In the genomic region with DNA sequence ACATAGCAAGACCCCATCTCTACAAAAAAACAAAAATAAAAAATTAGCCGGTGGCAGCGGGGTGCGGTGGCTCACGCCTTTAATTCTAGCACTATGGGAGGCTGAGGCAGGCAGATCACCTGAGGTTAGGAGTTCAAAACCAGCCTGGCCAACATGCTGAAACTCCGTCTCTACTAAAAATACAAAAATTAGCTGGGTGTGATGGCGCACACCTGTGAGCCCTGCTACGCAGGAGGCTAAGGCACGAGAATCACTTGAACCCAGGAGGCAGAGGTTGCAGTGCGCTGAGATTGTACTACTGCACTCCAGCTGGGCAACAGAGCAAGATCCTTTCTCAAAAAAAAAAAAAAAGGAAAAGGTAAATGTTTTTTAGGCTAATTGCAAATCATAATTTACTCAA, we compare ENCODE assay signal across 8 cellular contexts. TPM values are rescaled to one million over a fixed set of nuclear protein-coding genes. Genes with fewer than 3 reads are reported as not detected.
DNase-seq lines count a peak whose midpoint lies in the region; TF ChIP-seq lines count a peak whose summit lies in the region.
"Not testable (repeated sequence)": the region's sequence is repeated elsewhere in the genome, so short reads cannot be mapped to it uniquely, and the experiment has no call there.

No MANE protein-coding gene starts in this region.

- H3K27ac Mint-ChIP-seq in chondrocyte (ENCODE audit: unreplicated experiment) (peak overlapping the region; percentile 78), osteocyte (ENCODE audit: unreplicated experiment) (peak overlapping the region; percentile 95)

- not testable (repeated sequence) for H3K36me3 Mint-ChIP-seq in chondrocyte (ENCODE audit: low read depth); osteocyte (ENCODE audit: unreplicated experiment)

- 94% methylated on average over 9 of the region's 9 CpGs for WGBS in HUES64
- 97 to 98% methylated on average over 5 to 8 of the region's 9 CpGs for WGBS in mesodermal cell (ENCODE audit: insufficient coverage in 2 of 2), 2 experiments
- WGBS in stomach, 5 donors = 87 to 94% (median 88%) methylated on average over 9 of the region's 9 CpGs

- not testable (repeated sequence) for TF ChIP-seq POLR2A in stomach (IDR thresholded peaks at IDR 0.05)

- not testable (repeated sequence) for TF ChIP-seq EP300 in stomach (IDR thresholded peaks at IDR 0.05)

- not testable (repeated sequence) for H3K27me3 ChIP-seq in BLaER1; WERI-Rb-1 (ENCODE audit: insufficient read depth, low read depth, severe bottlenecking); cardiac muscle cell; stomach
- peaks cover 39% of the 10 kb centered on the region for H3K27me3 ChIP-seq in HUES64 (ENCODE audit: insufficient read depth, low read length)

- peak overlapping the region; percentile 96 for H3K4me2 ChIP-seq in BLaER1

- not testable (repeated sequence) for H3K4me3 ChIP-seq in BLaER1; HUES64 (ENCODE audit: low read length); WERI-Rb-1 (ENCODE audit: low read depth, low read length); cardiac muscle cell; mesodermal cell (ENCODE audit: extremely low read depth, insufficient read depth, low read length, poor library complexity, severe bottlenecking)
- H3K4me3 ChIP-seq in stomach = peak overlapping the region in 2 of 4 donors; percentile 24 to 62

- H3K4me1 Mint-ChIP-seq in chondrocyte (ENCODE audit: low read depth) (peaks cover 68% of the 10 kb centered on the region), osteocyte (ENCODE audit: unreplicated experiment) (peaks cover 74% of the 10 kb centered on the region)

- not testable (repeated sequence) for H3K27me3 Mint-ChIP-seq in chondrocyte (ENCODE audit: low read depth); osteocyte (ENCODE audit: unreplicated experiment)

- H3K4me3 Mint-ChIP-seq in chondrocyte (ENCODE audit: unreplicated experiment) = peak overlapping the region; percentile 37
- H3K4me3 Mint-ChIP-seq in osteocyte (ENCODE audit: unreplicated experiment) = peak overlapping the region; percentile 35

- peaks cover 90% of the 10 kb centered on the region for H3K4me1 ChIP-seq in BLaER1
- H3K4me1 ChIP-seq in HUES64 (ENCODE audit: insufficient read depth, low read length) = peaks cover 55% of the 10 kb centered on the region
- peaks cover 50% of the 10 kb centered on the region for H3K4me1 ChIP-seq in cardiac muscle cell (ENCODE audit: low read depth)
- H3K4me1 ChIP-seq in mesodermal cell (ENCODE audit: control insufficient read depth, insufficient read depth, low read length, poor library complexity, severe bottlenecking) = peaks cover 43% of the 10 kb centered on the region
- peaks cover 70 to 85% (median 77%) of the 10 kb centered on the region in 4 donors for H3K4me1 ChIP-seq in stomach

- peaks cover 65% of the 10 kb centered on the region for H4K20me1 ChIP-seq in BLaER1

- not testable (repeated sequence) for H3K36me3 ChIP-seq in BLaER1; HUES64 (ENCODE audit: insufficient read depth, low read length); cardiac muscle cell; mesodermal cell (ENCODE audit: control insufficient read depth, insufficient read depth, low read length); stomach
- H3K36me3 ChIP-seq in WERI-Rb-1 = peaks cover 17% of the 10 kb centered on the region

- DNase-seq in WERI-Rb-1; chondrocyte (ENCODE audit: low spot score); cardiac muscle cell (ENCODE audit: low read depth in 1 of 2, low spot score in 1 of 2); osteocyte (ENCODE audit: extremely low spot score, unreplicated experiment); stomach: not testable (repeated sequence)

- intact Hi-C loops in stomach (cut with DNase I; ENCODE audit: low total_unique reads) = not testable (repeated sequence)

- not testable (repeated sequence) for H3K9ac ChIP-seq in BLaER1; HUES64 (ENCODE audit: low read depth, low read length)

- not testable (repeated sequence) for H3K27ac ChIP-seq in BLaER1
- H3K27ac ChIP-seq in HUES64 (ENCODE audit: low read depth, low read length) (peak overlapping the region; percentile 90; the same call in 1 of the 2 replicates), WERI-Rb-1 (peak overlapping the region; percentile 43; the same call in 1 of the 2 replicates), cardiac muscle cell (peak overlapping the region; percentile 99), mesodermal cell (ENCODE audit: low read depth, low read length, severe bottlenecking) (peak overlapping the region; percentile 43), stomach (peak overlapping the region; percentile 77 to 99 (median 97))

- TF ChIP-seq CTCF in WERI-Rb-1 (IDR thresholded peaks at IDR 0.05; ENCODE audit: low read depth, low read length); chondrocyte (IDR thresholded peaks at IDR 0.05); cardiac muscle cell (IDR thresholded peaks at IDR 0.05; ENCODE audit: low read depth, low read length); osteocyte (IDR thresholded peaks at IDR 0.05); stomach (IDR thresholded peaks at IDR 0.05): not testable (repeated sequence)

- H3K9me3 ChIP-seq in BLaER1; HUES64 (ENCODE audit: insufficient read depth, low read depth, low read length); WERI-Rb-1 (ENCODE audit: severe bottlenecking); cardiac muscle cell (ENCODE audit: low read depth); mesodermal cell (ENCODE audit: control insufficient read depth, low read length); stomach: not testable (repeated sequence)

- H3K9me3 Mint-ChIP-seq in chondrocyte (ENCODE audit: low read depth); osteocyte (ENCODE audit: unreplicated experiment): not testable (repeated sequence)

RNA-seq across cellular contexts. Expression of a gene that starts 3.2 kb away (rescaled TPM):
- 8.4 TPM for polyA plus RNA-seq in HUES64 (2013, experiment 1 of 2)
- 10.7 TPM for polyA plus RNA-seq in HUES64 (2013, experiment 2 of 2)
- total RNA-seq in chondrocyte (17.4 to 25.3 TPM (median 24.4 TPM) in 3 replicates), cardiac muscle cell (47.3 and 52.1 TPM in 2 replicates), osteocyte (27.5 and 29.9 TPM in 2 replicates), stomach (100 to 1,000 TPM in 1 of 5 donors, 10 to 100 TPM in 4; 13.4 to 105 (median 68.5) TPM)
- polyA plus RNA-seq in cardiac muscle cell (31.7 and 47.4 TPM in 2 replicates), stomach (10 to 100 TPM; 31.3 to 44.0 (median 37.1) TPM)
- polyA plus RNA-seq in mesodermal cell (2013, experiment 1 of 2) = 24.2 TPM
- 18.4 TPM for polyA plus RNA-seq in mesodermal cell (2013, experiment 2 of 2)

RNA-seq across cellular contexts. Expression of a gene that starts 57.5 kb away (rescaled TPM):
- polyA plus RNA-seq in HUES64 (2013, experiment 1 of 2) = 5.8 TPM
- polyA plus RNA-seq in HUES64 (2013, experiment 2 of 2) = 8.2 TPM
- total RNA-seq in chondrocyte (13.8 to 14.1 TPM (median 13.8 TPM) in 3 replicates), cardiac muscle cell (36.1 and 38.4 TPM in 2 replicates), osteocyte (26.0 and 31.3 TPM in 2 replicates), stomach (100 to 1,000 TPM in 4 of 5 donors, 10 to 100 TPM in 1; 67.6 to 395 (median 160) TPM)
- polyA plus RNA-seq in cardiac muscle cell (16.3 and 18.3 TPM in 2 replicates), stomach (10 to 100 TPM; 52.1 to 69.6 (median 68.8) TPM)
- 11.2 TPM for polyA plus RNA-seq in mesodermal cell (2013, experiment 1 of 2)
- 8.2 TPM for polyA plus RNA-seq in mesodermal cell (2013, experiment 2 of 2)
